In the genomic region with DNA sequence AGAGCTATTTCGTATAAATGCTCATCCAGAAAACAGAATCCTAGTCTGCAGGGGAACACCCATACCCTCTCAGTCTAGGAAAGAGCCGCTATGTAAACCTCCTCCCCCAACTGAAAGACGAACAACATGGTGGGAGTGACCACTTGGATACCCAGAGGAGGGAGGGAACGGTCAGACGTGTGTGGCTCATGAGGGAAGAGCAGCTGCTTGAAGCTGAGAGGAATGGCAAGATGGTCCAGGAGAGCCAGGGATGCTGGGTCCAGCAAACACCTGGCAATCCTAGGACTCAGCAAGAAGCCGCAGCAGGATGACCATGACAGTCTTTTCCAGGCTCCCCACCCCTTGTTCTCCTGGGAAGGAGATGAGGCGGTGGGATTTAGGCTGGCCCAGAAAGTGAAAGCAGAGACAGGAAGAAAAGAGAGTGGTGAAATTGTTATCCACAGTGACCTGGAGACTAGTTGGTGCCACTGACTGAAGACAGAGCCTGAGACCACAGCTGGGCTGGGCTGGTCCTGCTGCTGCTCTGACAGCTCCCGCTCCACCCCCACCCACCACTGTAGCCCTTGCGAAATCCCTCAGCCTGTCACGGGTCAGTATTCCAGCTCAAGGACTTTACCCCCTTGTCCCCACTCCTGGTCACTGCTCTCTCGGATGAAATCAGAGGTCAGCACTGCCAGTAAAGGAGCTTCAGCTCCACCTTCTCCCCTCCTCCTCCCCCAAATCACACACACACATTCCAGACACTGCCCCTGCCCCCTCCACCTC, we compare ENCODE assay signal across 8 cellular contexts. TPM values are rescaled to one million over a fixed set of nuclear protein-coding genes. Genes with fewer than 3 reads are reported as not detected.
A peak's percentile ranks its signal among the peaks of the same experiment; 100 is the strongest.
DNase-seq lines count a peak whose midpoint lies in the region; ATAC-seq and TF ChIP-seq lines count a peak whose summit lies in the region.

No MANE protein-coding gene starts in this region.

- peaks cover 63% of the 10 kb centered on the region for H3K79me2 ChIP-seq in fibroblast of lung (ENCODE audit: control insufficient read depth, insufficient read depth, low read length)

- no peak overlapping the region for H2BK120ac ChIP-seq in neuronal stem cell (ENCODE audit: low read depth, low read length)

- no CpG with 5 or more reads among the region's 11 CpGs for WGBS in neuronal stem cell (ENCODE audit: extremely low coverage in 2 of 2, insufficient read length in 2 of 2, insufficient replicate concordance in 1 of 2), 2 donors

- H3K4me3 ChIP-seq in fibroblast of lung (replicated peaks in 1 of 4; ENCODE audit: control extremely low read depth in 1 of 4, insufficient read depth in 1 of 4, low read depth in 3 of 4, low read length in 4 of 4) = peak overlapping the region in 3 of 4 experiments; percentile 9 to 95 (median 83)
- peak overlapping the region in 1 of 2 donors; percentile 35 for H3K4me3 ChIP-seq in neuronal stem cell (ENCODE audit: low read length in 2 of 2)
- H3K4me3 ChIP-seq in effector memory CD4-positive, alpha-beta T cell (ENCODE audit: insufficient read depth, low read depth, low read length, poor library complexity, severe bottlenecking) = no peak overlapping the region

- H2BK5ac ChIP-seq in neuronal stem cell (ENCODE audit: low read length) = no peak overlapping the region

- H3K27me3 ChIP-seq in fibroblast of lung (ENCODE audit: control insufficient read depth, insufficient read depth, low read length) (no peaks in the 10 kb centered on the region), neuronal stem cell (ENCODE audit: control insufficient read depth in 3 of 3, insufficient read depth in 3 of 3, low read depth in 1 of 3, low read length in 3 of 3) (no peaks in the 10 kb centered on the region)
- H3K27me3 ChIP-seq in effector memory CD4-positive, alpha-beta T cell (replicated peaks; ENCODE audit: control insufficient read depth, insufficient read depth, low read length, poor library complexity, severe bottlenecking) = no peaks in the 10 kb centered on the region

- ATAC-seq in HG03520 (IDR thresholded peaks at IDR 0.05; ENCODE audit: unreplicated experiment) = no peak

- no peak overlapping the region for H2AK5ac ChIP-seq in neuronal stem cell (ENCODE audit: low read depth, low read length)

- H3K36me3 ChIP-seq in fibroblast of lung (ENCODE audit: control insufficient read depth, insufficient read depth, low read length) = peaks cover 21% of the 10 kb centered on the region
- H3K36me3 ChIP-seq in neuronal stem cell (replicated peaks in 1 of 2; ENCODE audit: control insufficient read depth in 2 of 2, insufficient read depth in 2 of 2, low read length in 2 of 2) = peaks cover 27 to 41% of the 10 kb centered on the region in 2 donors
- peaks cover 29% of the 10 kb centered on the region for H3K36me3 ChIP-seq in effector memory CD4-positive, alpha-beta T cell (ENCODE audit: control insufficient read depth, insufficient read depth, low read length)

- no peak overlapping the region for H4K8ac ChIP-seq in neuronal stem cell (ENCODE audit: low read depth, low read length)

- H2AFZ ChIP-seq in fibroblast of lung (ENCODE audit: low read length) (no peak overlapping the region), neuronal stem cell (ENCODE audit: low read length) (no peak overlapping the region)

- H4K91ac ChIP-seq in neuronal stem cell (ENCODE audit: low read depth, low read length, poor library complexity) = no peak overlapping the region

- H3K4me2 ChIP-seq in fibroblast of lung (ENCODE audit: extremely low read depth, insufficient read depth, low read length) (peak overlapping the region; percentile 93), neuronal stem cell (ENCODE audit: insufficient read depth, low read length, poor library complexity, severe bottlenecking) (peak overlapping the region; percentile 20)

- H2BK12ac ChIP-seq in neuronal stem cell (ENCODE audit: low read length) = no peak overlapping the region

- H3K27ac ChIP-seq in fibroblast of lung (ENCODE audit: insufficient read depth, low read length) = peak overlapping the region; percentile 60
- peak overlapping the region; percentile 63 for H3K27ac ChIP-seq in neuronal stem cell (replicated peaks; ENCODE audit: low read length)
- H3K27ac ChIP-seq in effector memory CD4-positive, alpha-beta T cell (ENCODE audit: insufficient read depth, low read length, poor library complexity, severe bottlenecking) = no peak overlapping the region

- H3K18ac ChIP-seq in neuronal stem cell (ENCODE audit: low read length) = no peak overlapping the region

- no peak overlapping the region for H2BK15ac ChIP-seq in neuronal stem cell (ENCODE audit: low read length)

- DNase-seq in CD1c-positive myeloid dendritic cell (ENCODE audit: extremely low spot score) = peak; percentile 19
- peak; percentile 37 for DNase-seq in RPMI7951 (ENCODE audit: low read depth)
- peak in 1 of 2 donors; percentile 84 for DNase-seq in fibroblast of lung (ENCODE audit: low read depth in 2 of 2)
- no peak for DNase-seq in neuronal stem cell (ENCODE audit: low spot score)
- DNase-seq in NCI-H1105 treated with DMSO at 0.1 percent for 48 hours (lab: John Stamatoyannopoulos, UW) = no peak
- DNase-seq in effector memory CD4-positive, alpha-beta T cell = no peak
- DNase-seq in NCI-H2107 treated with DMSO at 0.1 percent for 48 hours (lab: John Stamatoyannopoulos, UW; ENCODE audit: unreplicated experiment) = no peak

- no peak overlapping the region for H3K14ac ChIP-seq in neuronal stem cell (ENCODE audit: low read length)

- peaks cover 9% of the 10 kb centered on the region for H3K79me1 ChIP-seq in neuronal stem cell (ENCODE audit: low read depth, low read length)

- no peak overlapping the region for H3K9ac ChIP-seq in fibroblast of lung (ENCODE audit: insufficient read depth, low read length)
- peak overlapping the region; percentile 39 for H3K9ac ChIP-seq in neuronal stem cell (ENCODE audit: low read depth, low read length, poor library complexity)

- no peak overlapping the region for H3K23ac ChIP-seq in neuronal stem cell (ENCODE audit: low read depth, low read length, poor library complexity)

- H4K20me1 ChIP-seq in fibroblast of lung (ENCODE audit: control insufficient read depth, extremely low read depth, insufficient read depth, low read length) = no peaks in the 10 kb centered on the region

- H3K4me1 ChIP-seq in fibroblast of lung (ENCODE audit: control insufficient read depth, extremely low read depth, insufficient read depth, low read length) (peaks cover 21% of the 10 kb centered on the region), neuronal stem cell (ENCODE audit: control insufficient read depth in 2 of 2, insufficient read depth in 1 of 2, low read depth in 1 of 2, low read length in 2 of 2) (peaks cover 31 to 33% of the 10 kb centered on the region in 2 donors)
- peaks cover 23% of the 10 kb centered on the region for H3K4me1 ChIP-seq in effector memory CD4-positive, alpha-beta T cell (ENCODE audit: control insufficient read depth, insufficient read depth, low read length, poor library complexity, severe bottlenecking)

- no peaks in the 10 kb centered on the region for H3K9me3 ChIP-seq in fibroblast of lung (ENCODE audit: control insufficient read depth, insufficient read depth, low read depth, low read length)
- no peaks in the 10 kb centered on the region for H3K9me3 ChIP-seq in neuronal stem cell (replicated peaks in 1 of 2; ENCODE audit: control insufficient read depth in 2 of 2, insufficient read depth in 1 of 2, low read depth in 1 of 2, low read length in 2 of 2)
- H3K9me3 ChIP-seq in effector memory CD4-positive, alpha-beta T cell (ENCODE audit: control insufficient read depth, low read length) = no peaks in the 10 kb centered on the region

- no peak for TF ChIP-seq CTCF in fibroblast of lung (conservative IDR thresholded peaks at IDR 0.05 in 1 of 2, IDR thresholded peaks at IDR 0.05 in 1 of 2; ENCODE audit: low read depth in 1 of 2, low read length in 2 of 2)

- H3K4ac ChIP-seq in neuronal stem cell (ENCODE audit: low read length) = no peak overlapping the region

RNA-seq across cellular contexts. Expression of a gene that starts 3.6 kb away (rescaled TPM):
- total RNA-seq in RPMI7951 (2014; rRNA removed; shearing (Covaris generic)) = 91.0 and 122 TPM in 2 replicates
- 138 and 190 TPM in 2 replicates for total RNA-seq in fibroblast of lung
- polyA plus RNA-seq in fibroblast of lung = 201 and 254 TPM in 2 replicates
- 132 and 153 TPM in 2 replicates for polyA plus RNA-seq in fibroblast of lung (2012)
- polyA minus RNA-seq in fibroblast of lung (ENCODE audit: low replicate concordance) = 215 and 258 TPM in 2 replicates
- 162 TPM for polyA plus RNA-seq in neuronal stem cell (2013, experiment 1 of 2)
- 165 TPM for polyA plus RNA-seq in neuronal stem cell (2013, experiment 2 of 2)

RNA-seq across cellular contexts. Expression of a gene that starts 11.1 kb away (rescaled TPM):
- 0.20 TPM in 1 of 2 replicates, not detected in the other for total RNA-seq in RPMI7951 (2014; rRNA removed; shearing (Covaris generic))
- total RNA-seq in fibroblast of lung = under 0.01 and 0.33 TPM in 2 replicates
- 0.03 and 0.07 TPM in 2 replicates for polyA plus RNA-seq in fibroblast of lung
- polyA plus RNA-seq in fibroblast of lung (2012) = 0.53 and 0.71 TPM in 2 replicates
- 0.75 TPM in 1 of 2 replicates, not detected in the other for polyA minus RNA-seq in fibroblast of lung (ENCODE audit: low replicate concordance)
- 0.39 TPM for polyA plus RNA-seq in neuronal stem cell (2013, experiment 1 of 2)
- polyA plus RNA-seq in neuronal stem cell (2013, experiment 2 of 2) = 0.57 TPM

RNA-seq across cellular contexts. Expression of a gene that starts 35.7 kb away (rescaled TPM):
- 7.7 and 10.3 TPM in 2 replicates for total RNA-seq in RPMI7951 (2014; rRNA removed; shearing (Covaris generic))
- total RNA-seq in fibroblast of lung = 9.2 and 17.3 TPM in 2 replicates
- 10.1 and 11.7 TPM in 2 replicates for polyA plus RNA-seq in fibroblast of lung
- polyA plus RNA-seq in fibroblast of lung (2012) = 10.4 and 14.0 TPM in 2 replicates
- polyA minus RNA-seq in fibroblast of lung (ENCODE audit: low replicate concordance) = 38.7 and 54.7 TPM in 2 replicates
- 11.7 TPM for polyA plus RNA-seq in neuronal stem cell (2013, experiment 1 of 2)
- polyA plus RNA-seq in neuronal stem cell (2013, experiment 2 of 2) = 11.9 TPM

RNA-seq across cellular contexts. Expression of a gene that starts 37.2 kb away (rescaled TPM):
- total RNA-seq in RPMI7951 (2014; rRNA removed; shearing (Covaris generic)) = 10.5 and 10.8 TPM in 2 replicates
- total RNA-seq in fibroblast of lung = 6.3 and 7.2 TPM in 2 replicates
- polyA plus RNA-seq in fibroblast of lung = 11.8 and 16.6 TPM in 2 replicates
- 5.9 and 8.2 TPM in 2 replicates for polyA plus RNA-seq in fibroblast of lung (2012)
- polyA minus RNA-seq in fibroblast of lung (ENCODE audit: low replicate concordance) = 9.5 and 11.0 TPM in 2 replicates
- polyA plus RNA-seq in neuronal stem cell (2013, experiment 1 of 2) = 28.6 TPM
- polyA plus RNA-seq in neuronal stem cell (2013, experiment 2 of 2) = 28.5 TPM

RNA-seq across cellular contexts. Expression of a gene that starts 44.8 kb away (rescaled TPM):
- 21.0 and 26.9 TPM in 2 replicates for total RNA-seq in RPMI7951 (2014; rRNA removed; shearing (Covaris generic))
- total RNA-seq in fibroblast of lung = 26.7 and 30.7 TPM in 2 replicates
- polyA plus RNA-seq in fibroblast of lung = 25.3 and 27.0 TPM in 2 replicates
- polyA plus RNA-seq in fibroblast of lung (2012) = 17.4 and 20.4 TPM in 2 replicates
- polyA minus RNA-seq in fibroblast of lung (ENCODE audit: low replicate concordance) = 23.7 and 26.6 TPM in 2 replicates
- polyA plus RNA-seq in neuronal stem cell (2013, experiment 1 of 2) = 27.9 TPM
- 26.8 TPM for polyA plus RNA-seq in neuronal stem cell (2013, experiment 2 of 2)

Comparison
In these comparisons a context has a peak if more than half of its experiments do, and no peak if none do; other contexts are left out.
1. DNase-seq: peak in CD1c-positive myeloid dendritic cell (single experiment) and RPMI7951 (single experiment); none in neuronal stem cell (single experiment), NCI-H1105 treated with DMSO at 0.1 percent for 48 hours (single experiment), effector memory CD4-positive, alpha-beta T cell (0 of 3) and NCI-H2107 treated with DMSO at 0.1 percent for 48 hours (single experiment).